In genomic region chr17:73255671-73256181, GRCh38 we compare ENCODE assay signal across 8 cellular contexts. TPM values are rescaled to one million over a fixed set of nuclear protein-coding genes. Genes with fewer than 3 reads are reported as not detected.
DNase-seq lines count a peak whose midpoint lies in the region; TF ChIP-seq lines count a peak whose summit lies in the region.

No MANE protein-coding gene starts in this region.

- no peaks in the 10 kb centered on the region for H3K4me1 ChIP-seq in KMS-11 (ENCODE audit: low read depth, poor library complexity, severe bottlenecking)

- H3K9ac ChIP-seq in KMS-11 = no peak overlapping the region

- no peaks in the 10 kb centered on the region for H3K27me3 ChIP-seq in KMS-11 (ENCODE audit: insufficient read depth, low read depth)

- peak; percentile 99 for TF ChIP-seq CTCF in KMS-11 (conservative IDR thresholded peaks at IDR 0.05; ENCODE audit: low read depth, low read length)

- H3K27ac Mint-ChIP-seq in immature natural killer cell = no peak overlapping the region

- no peaks in the 10 kb centered on the region for H3K36me3 Mint-ChIP-seq in immature natural killer cell

- H3K27ac ChIP-seq in KMS-11 = no peak overlapping the region

- no peak overlapping the region for H3K4me3 Mint-ChIP-seq in immature natural killer cell

- H2AFZ ChIP-seq in KMS-11 (ENCODE audit: low read depth) = no peak overlapping the region

- peaks cover 0 to 2% of the 10 kb centered on the region in 2 donors for H3K4me1 Mint-ChIP-seq in immature natural killer cell

- H3K27me3 Mint-ChIP-seq in immature natural killer cell (ENCODE audit: low read depth in 3 of 3) = peaks cover 0 to 3% (median 0%) of the 10 kb centered on the region in 3 donors

- DNase-seq in SKM-1 treated with dmso at 0.1 percent for 144 hours (lab: John Stamatoyannopoulos, UW; ENCODE audit: unreplicated experiment) (peak; percentile 44), SKM-1 (lab: John Stamatoyannopoulos, UW; ENCODE audit: unreplicated experiment) (no peak), T1000 (lab: John Stamatoyannopoulos, UW) (peak; percentile 21), astrocyte of the hippocampus (ENCODE audit: low read depth, low spot score) (peak; percentile 67), immature natural killer cell (peak; percentile 23 to 46 (median 31)), middle frontal gyrus (ENCODE audit: extremely low spot score, low spot score) (no peak)
- DNase-seq in stimulated activated CD4-positive, alpha-beta T cell treated with anti-CD3 and anti-CD28 coated beads, Interleukin-1b, Interleukin-23, amount 100 ng/mL, for 4 hours (ENCODE audit: low read depth in 2 of 2) = peak; percentile 34 to 46

- H3K79me2 ChIP-seq in KMS-11 (ENCODE audit: insufficient read depth, low read depth) = no peaks in the 10 kb centered on the region

- H3K4me2 ChIP-seq in KMS-11 = no peak overlapping the region

- no peaks in the 10 kb centered on the region for H4K20me1 ChIP-seq in KMS-11 (ENCODE audit: insufficient read depth)

- H3K36me3 ChIP-seq in KMS-11 (ENCODE audit: insufficient read depth) = no peaks in the 10 kb centered on the region

- no peak overlapping the region for H3K4me3 ChIP-seq in KMS-11 (IDR thresholded peaks at IDR 0.05; ENCODE audit: insufficient read depth, low read depth, low read length)

- no peaks in the 10 kb centered on the region for H3K9me3 Mint-ChIP-seq in immature natural killer cell

RNA-seq across cellular contexts. Expression of gene CPSF4L, which starts 6.0 kb away (rescaled TPM):
- polyA plus RNA-seq in immature natural killer cell = not detected

RNA-seq across cellular contexts. Expression of gene CDC42EP4, which starts 56.1 kb away (rescaled TPM):
- under 1 TPM in 2 of 3 donors, not detected in 1; 0.26 to 0.41 TPM for polyA plus RNA-seq in immature natural killer cell

Comparison
In these comparisons a context has a peak if more than half of its experiments do, and no peak if none do; other contexts are left out.
1. DNase-seq: peak in SKM-1 treated with dmso at 0.1 percent for 144 hours (single experiment), T1000 (single experiment), astrocyte of the hippocampus (single experiment), immature natural killer cell (3 of 3) and stimulated activated CD4-positive, alpha-beta T cell treated with anti-CD3 and anti-CD28 coated beads, Interleukin-1b, Interleukin-23, amount 100 ng/mL, for 4 hours (2 of 2); none in SKM-1 (single experiment) and middle frontal gyrus (single experiment).